Comparison of ENCODE assay signal across 1 cellular context in the genomic region with DNA sequence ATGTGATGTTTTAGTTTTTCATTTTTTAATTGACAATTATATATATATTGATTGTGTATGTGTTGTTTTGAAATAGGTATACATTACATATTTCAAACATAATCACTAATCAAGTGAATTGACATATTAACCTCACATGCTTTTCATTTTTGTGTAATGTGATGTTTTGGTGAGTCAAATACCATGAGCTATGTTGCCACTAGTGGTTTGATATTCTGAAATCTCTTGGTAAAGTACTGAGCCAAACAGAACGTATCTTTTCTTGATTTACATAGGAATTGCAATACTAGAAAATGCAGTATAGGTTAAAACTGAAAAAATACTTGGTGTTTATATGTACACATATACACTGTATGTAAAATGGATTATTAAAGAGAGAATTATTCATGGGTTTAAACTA.
TF ChIP-seq lines count a peak whose summit lies in the region.

No MANE protein-coding gene starts in this region.

TF ChIP-seq in IMR-90, 13 proteins besides CTCF, POLR2A, EP300 and RAD21 (continued from another document):
- TF ChIP-seq, protein P1, sequence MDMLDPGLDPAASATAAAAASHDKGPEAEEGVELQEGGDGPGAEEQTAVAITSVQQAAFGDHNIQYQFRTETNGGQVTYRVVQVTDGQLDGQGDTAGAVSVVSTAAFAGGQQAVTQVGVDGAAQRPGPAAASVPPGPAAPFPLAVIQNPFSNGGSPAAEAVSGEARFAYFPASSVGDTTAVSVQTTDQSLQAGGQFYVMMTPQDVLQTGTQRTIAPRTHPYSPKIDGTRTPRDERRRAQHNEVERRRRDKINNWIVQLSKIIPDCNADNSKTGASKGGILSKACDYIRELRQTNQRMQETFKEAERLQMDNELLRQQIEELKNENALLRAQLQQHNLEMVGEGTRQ (IDR thresholded peaks at IDR 0.05; ENCODE audit: low read depth, low read length) = no peak
- TF ChIP-seq SMC3 (IDR thresholded peaks at IDR 0.05; ENCODE audit: low read depth, low read length) (no peak), MAZ (IDR thresholded peaks at IDR 0.05; ENCODE audit: borderline replicate concordance, low read depth, low read length) (no peak), RCOR1 (IDR thresholded peaks at IDR 0.05; ENCODE audit: insufficient replicate concordance, low read length) (no peak), RFX5 (IDR thresholded peaks at IDR 0.05; ENCODE audit: low read depth, low read length) (no peak), CHD1 (IDR thresholded peaks at IDR 0.05; ENCODE audit: low read depth, low read length) (no peak), BHLHE40 (IDR thresholded peaks at IDR 0.05; ENCODE audit: low read depth, low read length) (no peak), MAFK (IDR thresholded peaks at IDR 0.05; ENCODE audit: low read depth, low read length) (no peak)
